ENCODE assay signal across 26 cellular contexts in genomic region chr10:115744089-115744488, GRCh38.
"Had no signal": no experiment of that assay in that cellular context is flagged by ENCODE, and none has a peak within 500 bp of the region (broad histone marks: within the 10 kb centered on the region; RNA-seq: fewer than 3 reads in every experiment).

No MANE protein-coding gene starts in this region.

- H3K4me1 ChIP-seq: colonic mucosa, esophagus muscularis mucosa, esophagus squamous epithelium, foreskin keratinocyte, gastrocnemius medialis, gastroesophageal sphincter, heart left ventricle, heart right ventricle had no signal

- FAIRE-seq: endometrium, endothelial cell of umbilical vein had no signal

- H3K36me3 ChIP-seq: colonic mucosa, esophagus muscularis mucosa, esophagus squamous epithelium, gastrocnemius medialis, gastroesophageal sphincter, heart left ventricle, heart right ventricle had no signal

- H3K9me3 ChIP-seq: colonic mucosa, esophagus muscularis mucosa, esophagus squamous epithelium, gastrocnemius medialis, gastroesophageal sphincter, heart left ventricle, heart right ventricle had no signal

- ATAC-seq: effector memory CD8-positive, alpha-beta T cell; esophagus mucosa; foreskin keratinocyte; gastrocnemius medialis; gastroesophageal sphincter; heart left ventricle; heart right ventricle had no signal

- DNase-seq: colonic mucosa; cortex of kidney; dermis blood vessel endothelial cell; dorsolateral prefrontal cortex; effector CD4-positive, alpha-beta T cell; effector CD8-positive, alpha-beta T cell; effector memory CD4-positive, alpha-beta T cell; effector memory CD8-positive, alpha-beta T cell; endodermal cell; erythroblast; esophagus squamous epithelium; foreskin fibroblast; foreskin keratinocyte; foreskin melanocyte; gastrocnemius medialis; glutamatergic neuron; head of caudate nucleus; heart left ventricle; heart right ventricle had no signal

- H3K4me3 ChIP-seq: colonic mucosa, coronary artery, dorsolateral prefrontal cortex, esophagus muscularis mucosa, esophagus squamous epithelium, gastrocnemius medialis, gastroesophageal sphincter, heart left ventricle, heart right ventricle had no signal

- H3K27me3 ChIP-seq: colonic mucosa, dorsolateral prefrontal cortex, esophagus muscularis mucosa, esophagus squamous epithelium, foreskin keratinocyte, gastrocnemius medialis, gastroesophageal sphincter, heart left ventricle, heart right ventricle had no signal

- H3K27ac ChIP-seq: colonic mucosa, coronary artery, dorsolateral prefrontal cortex, epithelial cell of prostate, esophagus muscularis mucosa, esophagus squamous epithelium, foreskin keratinocyte, gastrocnemius medialis, gastroesophageal sphincter, heart left ventricle, heart right ventricle had no signal
